Comparison of ENCODE assay signal across 21 cellular contexts in the genomic region with DNA sequence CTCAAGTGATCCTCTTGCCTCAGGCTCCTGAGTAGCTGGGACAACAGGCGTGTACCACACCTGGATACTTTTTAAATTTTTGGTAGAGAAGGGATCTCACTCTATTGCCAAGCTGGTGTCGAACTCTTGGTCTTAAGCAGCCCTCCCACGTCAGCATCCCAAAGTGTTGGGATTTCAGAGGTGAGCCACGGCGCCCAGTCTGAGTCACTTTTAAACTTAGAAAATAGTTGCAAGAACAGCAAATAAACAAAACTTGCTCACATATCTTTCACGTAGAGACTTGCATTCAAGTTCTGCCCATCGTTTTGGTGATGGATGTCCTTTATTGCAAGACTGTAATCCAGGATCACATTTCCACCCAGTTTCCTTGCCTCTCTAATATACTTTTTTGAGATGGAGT.
"Had no signal": no experiment of that assay in that cellular context is flagged by ENCODE, and none has a peak within 500 bp of the region (broad histone marks: within the 10 kb centered on the region; RNA-seq: fewer than 3 reads in every experiment).

No MANE protein-coding gene starts in this region.

- H3K4me3 ChIP-seq: lung had no signal

- H3K27ac Mint-ChIP-seq: activated CD4-positive, alpha-beta memory T cell treated with anti-CD3 and anti-CD28 coated beads, Interleukin-2, amount 10 ng/mL, durations not matched to agents 7 days and 5 days; activated naive CD4-positive, alpha-beta T cell treated with anti-CD3 and anti-CD28 coated beads for 36 hours; stimulated activated naive CD8-positive, alpha-beta T cell treated with anti-CD3 and anti-CD28 coated beads, Interleukin-15, Interleukin-2, amounts not matched to agents 100 ng/mL and 50 ng/mL, for 24 hours; T-helper 2 cell treated with Interferon-gamma antibody and Interleukin-4, amounts not matched to agents 5 μg/mL and 100 μg/mL, for 36 hours had no signal

- H3K9me3 ChIP-seq: SK-N-SH had no signal

- H3K27me3 ChIP-seq: brain microvascular endothelial cell had no signal

- H3K9me3 Mint-ChIP-seq: activated CD4-positive, alpha-beta memory T cell treated with anti-CD3 and anti-CD28 coated beads, Interleukin-2, amount 10 ng/mL, durations not matched to agents 7 days and 5 days; activated naive CD4-positive, alpha-beta T cell treated with anti-CD3 and anti-CD28 coated beads for 36 hours; activated T-cell treated with anti-CD3 and anti-CD28 coated beads, Interleukin-2, amount 50 U/mL, for 4 hours; stimulated activated naive CD8-positive, alpha-beta T cell treated with anti-CD3 and anti-CD28 coated beads, Interleukin-15, Interleukin-2, amounts not matched to agents 100 ng/mL and 50 ng/mL, for 24 hours; T-helper 2 cell treated with Interferon-gamma antibody and Interleukin-4, amounts not matched to agents 5 μg/mL and 100 μg/mL, for 36 hours had no signal

- H3K4me3 Mint-ChIP-seq: activated CD4-positive, alpha-beta memory T cell treated with anti-CD3 and anti-CD28 coated beads, Interleukin-2, amount 10 ng/mL, durations not matched to agents 7 days and 5 days; activated naive CD4-positive, alpha-beta T cell treated with anti-CD3 and anti-CD28 coated beads for 36 hours; activated T-cell treated with anti-CD3 and anti-CD28 coated beads, Interleukin-2, amount 50 U/mL, for 4 hours; stimulated activated naive CD8-positive, alpha-beta T cell treated with anti-CD3 and anti-CD28 coated beads, Interleukin-15, Interleukin-2, amounts not matched to agents 100 ng/mL and 50 ng/mL, for 24 hours; T-helper 2 cell treated with Interferon-gamma antibody and Interleukin-4, amounts not matched to agents 5 μg/mL and 100 μg/mL, for 36 hours had no signal

- H3K27me3 Mint-ChIP-seq: activated CD4-positive, alpha-beta memory T cell treated with anti-CD3 and anti-CD28 coated beads, Interleukin-2, amount 10 ng/mL, durations not matched to agents 7 days and 5 days; stimulated activated naive CD8-positive, alpha-beta T cell treated with anti-CD3 and anti-CD28 coated beads, Interleukin-15, Interleukin-2, amounts not matched to agents 100 ng/mL and 50 ng/mL, for 24 hours had no signal

- ATAC-seq: activated T-cell treated with anti-CD3 and anti-CD28 coated beads, Interleukin-2, amount 50 U/mL, for 4 hours; left colon had no signal

- H3K27ac ChIP-seq: brain microvascular endothelial cell had no signal

- DNase-seq: activated CD4-positive, alpha-beta memory T cell treated with anti-CD3 and anti-CD28 coated beads, Interleukin-2, amount 10 ng/mL, durations not matched to agents 7 days and 5 days; activated CD4-positive, alpha-beta T cell treated with anti-CD3 and anti-CD28 coated beads for 48 hours; activated CD4-positive, CD25-positive, alpha-beta regulatory T cell; activated naive CD4-positive, alpha-beta T cell treated with anti-CD3 and anti-CD28 coated beads for 36 hours; activated T-cell treated with anti-CD3 and anti-CD28 coated beads, Interleukin-2, amount 50 U/mL, for 4 hours; aorta; brain microvascular endothelial cell; cerebellar nuclear complex; effector CD4-positive, alpha-beta T cell; foreskin melanocyte; hypothalamus; islet precursor cell; left colon; midbrain; occipital lobe; SK-N-SH; stimulated activated CD4-positive, alpha-beta T cell treated with anti-CD3 and anti-CD28 coated beads, Interleukin-12 subunit alpha, Interleukin-12 subunit beta, amount 100 ng/mL, for 4 hours; stimulated activated CD4-positive, alpha-beta T cell treated with anti-CD3 and anti-CD28 coated beads, Interleukin-1b, Interleukin-23, amount 100 ng/mL, for 48 hours had no signal
